Comparison of ENCODE assay signal across 1 cellular context in the genomic region with DNA sequence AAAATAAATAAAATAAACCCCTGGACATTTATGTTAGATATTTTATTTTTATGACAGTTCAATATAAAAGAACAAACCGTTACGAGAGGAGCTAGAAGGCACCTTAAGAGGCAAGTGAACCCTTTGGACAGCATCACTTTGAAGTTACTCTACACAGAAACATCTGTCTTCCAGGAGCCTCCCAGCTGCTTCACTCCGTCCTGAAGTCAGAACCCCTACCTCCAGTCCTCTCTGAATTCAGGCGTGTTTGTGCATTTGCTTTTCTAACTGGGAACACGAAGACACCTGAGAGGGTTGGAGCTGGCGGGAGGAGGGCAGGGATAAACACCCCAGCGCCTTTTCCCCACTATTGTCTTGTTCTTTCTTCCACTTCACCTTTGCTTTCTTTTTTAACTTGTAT.
TF ChIP-seq lines count a peak whose summit lies in the region.

No MANE protein-coding gene starts in this region.

TF ChIP-seq in GM12878, 131 proteins besides CTCF, POLR2A, EP300 and RAD21:
- TF ChIP-seq CREM (IDR thresholded peaks at IDR 0.05; ENCODE audit: low read depth) (no peak), TCF3 (IDR thresholded peaks at IDR 0.05; ENCODE audit: borderline replicate concordance, insufficient read depth, low read depth, low read length) (no peak)
- TF ChIP-seq, protein P1, sequence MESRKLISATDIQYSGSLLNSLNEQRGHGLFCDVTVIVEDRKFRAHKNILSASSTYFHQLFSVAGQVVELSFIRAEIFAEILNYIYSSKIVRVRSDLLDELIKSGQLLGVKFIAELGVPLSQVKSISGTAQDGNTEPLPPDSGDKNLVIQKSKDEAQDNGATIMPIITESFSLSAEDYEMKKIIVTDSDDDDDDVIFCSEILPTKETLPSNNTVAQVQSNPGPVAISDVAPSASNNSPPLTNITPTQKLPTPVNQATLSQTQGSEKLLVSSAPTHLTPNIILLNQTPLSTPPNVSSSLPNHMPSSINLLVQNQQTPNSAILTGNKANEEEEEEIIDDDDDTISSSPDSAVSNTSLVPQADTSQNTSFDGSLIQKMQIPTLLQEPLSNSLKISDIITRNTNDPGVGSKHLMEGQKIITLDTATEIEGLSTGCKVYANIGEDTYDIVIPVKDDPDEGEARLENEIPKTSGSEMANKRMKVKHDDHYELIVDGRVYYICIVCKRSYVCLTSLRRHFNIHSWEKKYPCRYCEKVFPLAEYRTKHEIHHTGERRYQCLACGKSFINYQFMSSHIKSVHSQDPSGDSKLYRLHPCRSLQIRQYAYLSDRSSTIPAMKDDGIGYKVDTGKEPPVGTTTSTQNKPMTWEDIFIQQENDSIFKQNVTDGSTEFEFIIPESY (IDR thresholded peaks at IDR 0.05), result peak; percentile 34; the same call in 1 of the 2 replicates
- TF ChIP-seq, protein P2, sequence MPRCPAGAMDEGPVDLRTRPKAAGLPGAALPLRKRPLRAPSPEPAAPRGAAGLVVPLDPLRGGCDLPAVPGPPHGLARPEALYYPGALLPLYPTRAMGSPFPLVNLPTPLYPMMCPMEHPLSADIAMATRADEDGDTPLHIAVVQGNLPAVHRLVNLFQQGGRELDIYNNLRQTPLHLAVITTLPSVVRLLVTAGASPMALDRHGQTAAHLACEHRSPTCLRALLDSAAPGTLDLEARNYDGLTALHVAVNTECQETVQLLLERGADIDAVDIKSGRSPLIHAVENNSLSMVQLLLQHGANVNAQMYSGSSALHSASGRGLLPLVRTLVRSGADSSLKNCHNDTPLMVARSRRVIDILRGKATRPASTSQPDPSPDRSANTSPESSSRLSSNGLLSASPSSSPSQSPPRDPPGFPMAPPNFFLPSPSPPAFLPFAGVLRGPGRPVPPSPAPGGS (IDR thresholded peaks at IDR 0.05; ENCODE audit: borderline replicate concordance, insufficient read depth, low read depth, low read length, poor library complexity, severe bottlenecking), result no peak
